ENCODE assay signal across 12 cellular contexts in the genomic region with DNA sequence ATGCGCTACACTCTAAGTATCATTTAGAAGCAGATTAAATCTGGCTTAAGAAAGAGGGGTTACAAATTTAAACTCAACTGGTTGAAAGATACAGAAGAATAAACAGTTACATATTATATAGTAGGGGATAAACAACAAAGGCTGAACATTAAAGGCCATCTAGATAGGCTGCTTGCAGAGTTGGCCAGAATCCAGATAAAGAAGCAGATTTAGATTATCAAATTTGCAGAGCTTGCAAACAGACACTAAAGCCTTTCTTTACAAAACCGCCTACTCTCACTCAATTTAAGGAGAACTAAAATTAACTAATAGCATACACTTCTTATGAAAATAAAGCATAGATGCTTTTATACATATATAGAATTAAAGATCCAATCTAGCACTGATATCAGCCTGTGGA.
A peak's percentile ranks its signal among the peaks of the same experiment; 100 is the strongest.
DNase-seq lines count a peak whose midpoint lies in the region; ATAC-seq and TF ChIP-seq lines count a peak whose summit lies in the region.
"Had no signal": no experiment of that assay in that cellular context is flagged by ENCODE, and none has a peak within 500 bp of the region (broad histone marks: within the 10 kb centered on the region; RNA-seq: fewer than 3 reads in every experiment).

No MANE protein-coding gene starts in this region.

- H3K27me3 ChIP-seq in duodenal mucosa (ENCODE audit: control insufficient read depth in 1 of 2, insufficient read depth in 2 of 2, low read length in 2 of 2) (no peaks in the 10 kb centered on the region), prostate gland (replicated peaks; ENCODE audit: insufficient read depth) (no peaks in the 10 kb centered on the region)

- TF ChIP-seq CTCF in natural killer cell (IDR thresholded peaks at IDR 0.05) (no peak), prostate gland (IDR thresholded peaks at IDR 0.05) (no peak)

- TF ChIP-seq POLR2A in prostate gland (IDR thresholded peaks at IDR 0.05) = no peak

- 71% methylated on average over 2 of the region's 2 CpGs for WGBS in prostate gland

- H3K9ac ChIP-seq in duodenal mucosa (ENCODE audit: low read depth in 1 of 2, low read length in 2 of 2) = no peak overlapping the region

- H3K4me3 Mint-ChIP-seq in natural killer cell = no peak overlapping the region
- no peak overlapping the region for H3K4me3 Mint-ChIP-seq in natural killer cell treated with Interleukin-12 subunit alpha and Interleukin-12 subunit beta and Interleukin-15 and Interleukin-18, amount 100 ng/mL, for 72 hours
- H3K4me3 Mint-ChIP-seq: H9 had no signal

- peaks cover 19% of the 10 kb centered on the region for H3K36me3 Mint-ChIP-seq in natural killer cell
- no peaks in the 10 kb centered on the region for H3K36me3 Mint-ChIP-seq in natural killer cell treated with Interleukin-12 subunit alpha and Interleukin-12 subunit beta and Interleukin-15 and Interleukin-18, amount 100 ng/mL, for 72 hours

- H3K4me1 Mint-ChIP-seq in natural killer cell = peaks cover 42 to 44% of the 10 kb centered on the region in 2 donors
- peaks cover 28 to 33% of the 10 kb centered on the region in 2 donors for H3K4me1 Mint-ChIP-seq in natural killer cell treated with Interleukin-12 subunit alpha and Interleukin-12 subunit beta and Interleukin-15 and Interleukin-18, amount 100 ng/mL, for 72 hours (ENCODE audit: low read depth in 2 of 2)

- ATAC-seq in natural killer cell = no peak
- ATAC-seq in natural killer cell treated with Interleukin-12 subunit alpha and Interleukin-12 subunit beta and Interleukin-15 and Interleukin-18, amount 100 ng/mL, for 72 hours = no peak

- DNase-seq in natural killer cell (no peak), prostate gland (ENCODE audit: low spot score) (no peak), hippocampal formation (lab: John Stamatoyannopoulos, UW) (no peak), amniotic stem cell (lab: John Stamatoyannopoulos, UW) (no peak), ACHN (no peak)
- no peak for DNase-seq in natural killer cell treated with Interleukin-12 subunit alpha and Interleukin-12 subunit beta and Interleukin-15 and Interleukin-18, amount 100 ng/mL, for 72 hours (ENCODE audit: low spot score)
- no peak for DNase-seq in stimulated activated CD4-positive, alpha-beta T cell treated with anti-CD3 and anti-CD28 coated beads, Interleukin-1b, Interleukin-23, amount 100 ng/mL, for 48 hours
- DNase-seq: H9, Karpas-422, NCI-H524 had no signal

- H3K27ac ChIP-seq in duodenal mucosa (ENCODE audit: low read depth, low read length) (no peak overlapping the region), prostate gland (peak overlapping the region; percentile 77 to 81)
- H3K27ac ChIP-seq: C4-2B had no signal

- peak overlapping the region; percentile 1 to 69 for H3K27ac Mint-ChIP-seq in natural killer cell
- H3K27ac Mint-ChIP-seq in natural killer cell treated with Interleukin-12 subunit alpha and Interleukin-12 subunit beta and Interleukin-15 and Interleukin-18, amount 100 ng/mL, for 72 hours = peak overlapping the region in 1 of 2 donors; percentile 35
- H3K27ac Mint-ChIP-seq: H9 had no signal

- no peaks in the 10 kb centered on the region for H3K27me3 Mint-ChIP-seq in natural killer cell (ENCODE audit: low read depth in 2 of 2)
- H3K27me3 Mint-ChIP-seq in natural killer cell treated with Interleukin-12 subunit alpha and Interleukin-12 subunit beta and Interleukin-15 and Interleukin-18, amount 100 ng/mL, for 72 hours = no peaks in the 10 kb centered on the region

- H3K4me1 ChIP-seq in duodenal mucosa (ENCODE audit: control insufficient read depth in 1 of 2, insufficient read depth in 2 of 2, low read length in 2 of 2) = peaks cover 34 to 36% of the 10 kb centered on the region in 2 donors
- H3K4me1 ChIP-seq in prostate gland (replicated peaks) = peaks cover 9% of the 10 kb centered on the region

- no peaks in the 10 kb centered on the region for H3K9me3 Mint-ChIP-seq in natural killer cell
- no peaks in the 10 kb centered on the region for H3K9me3 Mint-ChIP-seq in natural killer cell treated with Interleukin-12 subunit alpha and Interleukin-12 subunit beta and Interleukin-15 and Interleukin-18, amount 100 ng/mL, for 72 hours
- H3K9me3 Mint-ChIP-seq: H9 had no signal

- H3K9me3 ChIP-seq in duodenal mucosa (ENCODE audit: control insufficient read depth in 1 of 2, low read length in 2 of 2) (no peaks in the 10 kb centered on the region), prostate gland (no peaks in the 10 kb centered on the region)

- H3K4me3 ChIP-seq in duodenal mucosa (ENCODE audit: low read depth in 1 of 2, low read length in 2 of 2) (peak overlapping the region; percentile 3 to 15), prostate gland (peak overlapping the region in 1 of 2 donors; percentile 7)

- H3K36me3 ChIP-seq in duodenal mucosa (ENCODE audit: control insufficient read depth in 1 of 2, insufficient read depth in 2 of 2, low read length in 2 of 2) (peaks cover 11 to 12% of the 10 kb centered on the region in 2 donors), prostate gland (peaks cover 0 to 3% of the 10 kb centered on the region in 2 donors)

- in situ Hi-C loops in ACHN (cut with HindIII; ENCODE audit: low pct_ligation_motif_present, low pct_unique_long_range_greater_than_20kb, low sequenced_read_pairs) = no loop called here

- intact Hi-C loops in natural killer cell (cut with micrococcal nuclease) = no loop called here
- intact Hi-C loops in prostate gland (cut with DNase I) = loop anchor here (5.0 to 10.0 kb wide), 2 partner anchors 73 to 381 kb away; partner anchors contain the start of gene CD164
